1 cellular context compared by ENCODE assay signal in the genomic region with DNA sequence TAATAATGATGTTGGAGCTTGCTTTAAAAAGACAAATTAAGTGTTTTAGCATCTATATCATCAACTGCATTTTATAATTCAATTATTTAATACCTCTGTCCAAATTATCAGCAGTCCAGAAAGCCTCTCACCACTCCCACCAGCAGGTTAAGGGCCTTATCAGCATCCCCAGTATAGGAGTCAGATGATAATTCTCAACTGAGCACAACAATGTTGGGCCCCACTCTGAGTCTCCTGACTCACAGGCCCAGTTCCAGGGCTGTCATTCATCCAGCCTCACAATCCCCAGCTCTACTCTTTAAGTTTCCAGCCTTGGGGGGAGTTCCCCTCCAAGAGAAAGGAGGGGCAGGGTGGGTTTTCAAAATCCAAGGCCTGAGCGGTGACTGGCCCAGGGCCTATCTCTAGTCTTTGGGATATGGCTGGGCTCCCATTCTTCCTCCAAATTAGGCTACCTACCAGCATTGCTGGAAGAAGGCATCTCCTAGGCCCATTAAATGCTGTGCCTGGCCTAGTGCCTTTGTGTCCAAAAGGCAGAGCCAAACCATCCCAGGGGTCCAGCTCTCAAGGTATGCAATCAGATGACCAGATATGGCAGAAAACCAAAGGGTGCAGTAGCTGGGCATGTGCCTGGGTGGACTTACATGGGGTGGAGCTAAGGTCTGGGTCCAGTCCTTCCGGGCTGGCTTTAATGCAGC.
TF ChIP-seq lines count a peak whose summit lies in the region.

No MANE protein-coding gene starts in this region.

TF ChIP-seq in K562, 482 proteins besides CTCF, POLR2A, EP300 and RAD21 (continued from another document and continues in another):
- TF ChIP-seq ZNF3 (CRISPR knock-in tag; IDR thresholded peaks at IDR 0.05) (no peak), EP400 (IDR thresholded peaks at IDR 0.05) (no peak; the same call in 1 of the 2 replicates), ZNF347 (CRISPR knock-in tag; IDR thresholded peaks at IDR 0.05; ENCODE audit: low read depth) (no peak), KHSRP (IDR thresholded peaks at IDR 0.05) (no peak), PATZ1 (CRISPR knock-in tag; IDR thresholded peaks at IDR 0.05; ENCODE audit: borderline replicate concordance) (no peak), STAT5A (IDR thresholded peaks at IDR 0.05; ENCODE audit: borderline replicate concordance, low read length) (peak; percentile 74), ELF2 (CRISPR knock-in tag; IDR thresholded peaks at IDR 0.05) (no peak), CBX3 (IDR thresholded peaks at IDR 0.05; ENCODE audit: borderline replicate concordance in 1 of 2, low read length in 2 of 2) (no peak), ZNF507 (tag; conservative IDR thresholded peaks at IDR 0.05) (no peak), ZNF133 (CRISPR knock-in tag; IDR thresholded peaks at IDR 0.05) (no peak), HDAC6 (IDR thresholded peaks at IDR 0.05; ENCODE audit: low read depth, low read length) (no peak), HMG20A (CRISPR knock-in tag; conservative IDR thresholded peaks at IDR 0.05) (no peak), CEBPG (CRISPR knock-in tag; IDR thresholded peaks at IDR 0.05) (no peak), CEBPG (tag; conservative IDR thresholded peaks at IDR 0.05 in 1 of 2, IDR thresholded peaks at IDR 0.05 in 1 of 2) (no peak), ZZZ3 (IDR thresholded peaks at IDR 0.05) (no peak), PTTG1 (tag; IDR thresholded peaks at IDR 0.05; ENCODE audit: low read depth) (no peak), ARNT (IDR thresholded peaks at IDR 0.05) (0 out of 4 replicates have a peak, but pooled peaks of 1 of the 2 experiments have one; percentile 14)
- TF ChIP-seq, protein P1, sequence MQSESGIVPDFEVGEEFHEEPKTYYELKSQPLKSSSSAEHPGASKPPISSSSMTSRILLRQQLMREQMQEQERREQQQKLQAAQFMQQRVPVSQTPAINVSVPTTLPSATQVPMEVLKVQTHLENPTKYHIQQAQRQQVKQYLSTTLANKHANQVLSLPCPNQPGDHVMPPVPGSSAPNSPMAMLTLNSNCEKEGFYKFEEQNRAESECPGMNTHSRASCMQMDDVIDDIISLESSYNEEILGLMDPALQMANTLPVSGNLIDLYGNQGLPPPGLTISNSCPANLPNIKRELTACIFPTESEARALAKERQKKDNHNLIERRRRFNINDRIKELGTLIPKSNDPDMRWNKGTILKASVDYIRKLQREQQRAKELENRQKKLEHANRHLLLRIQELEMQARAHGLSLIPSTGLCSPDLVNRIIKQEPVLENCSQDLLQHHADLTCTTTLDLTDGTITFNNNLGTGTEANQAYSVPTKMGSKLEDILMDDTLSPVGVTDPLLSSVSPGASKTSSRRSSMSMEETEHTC (IDR thresholded peaks at IDR 0.05), result peak; percentile 96
- TF ChIP-seq, protein P2, sequence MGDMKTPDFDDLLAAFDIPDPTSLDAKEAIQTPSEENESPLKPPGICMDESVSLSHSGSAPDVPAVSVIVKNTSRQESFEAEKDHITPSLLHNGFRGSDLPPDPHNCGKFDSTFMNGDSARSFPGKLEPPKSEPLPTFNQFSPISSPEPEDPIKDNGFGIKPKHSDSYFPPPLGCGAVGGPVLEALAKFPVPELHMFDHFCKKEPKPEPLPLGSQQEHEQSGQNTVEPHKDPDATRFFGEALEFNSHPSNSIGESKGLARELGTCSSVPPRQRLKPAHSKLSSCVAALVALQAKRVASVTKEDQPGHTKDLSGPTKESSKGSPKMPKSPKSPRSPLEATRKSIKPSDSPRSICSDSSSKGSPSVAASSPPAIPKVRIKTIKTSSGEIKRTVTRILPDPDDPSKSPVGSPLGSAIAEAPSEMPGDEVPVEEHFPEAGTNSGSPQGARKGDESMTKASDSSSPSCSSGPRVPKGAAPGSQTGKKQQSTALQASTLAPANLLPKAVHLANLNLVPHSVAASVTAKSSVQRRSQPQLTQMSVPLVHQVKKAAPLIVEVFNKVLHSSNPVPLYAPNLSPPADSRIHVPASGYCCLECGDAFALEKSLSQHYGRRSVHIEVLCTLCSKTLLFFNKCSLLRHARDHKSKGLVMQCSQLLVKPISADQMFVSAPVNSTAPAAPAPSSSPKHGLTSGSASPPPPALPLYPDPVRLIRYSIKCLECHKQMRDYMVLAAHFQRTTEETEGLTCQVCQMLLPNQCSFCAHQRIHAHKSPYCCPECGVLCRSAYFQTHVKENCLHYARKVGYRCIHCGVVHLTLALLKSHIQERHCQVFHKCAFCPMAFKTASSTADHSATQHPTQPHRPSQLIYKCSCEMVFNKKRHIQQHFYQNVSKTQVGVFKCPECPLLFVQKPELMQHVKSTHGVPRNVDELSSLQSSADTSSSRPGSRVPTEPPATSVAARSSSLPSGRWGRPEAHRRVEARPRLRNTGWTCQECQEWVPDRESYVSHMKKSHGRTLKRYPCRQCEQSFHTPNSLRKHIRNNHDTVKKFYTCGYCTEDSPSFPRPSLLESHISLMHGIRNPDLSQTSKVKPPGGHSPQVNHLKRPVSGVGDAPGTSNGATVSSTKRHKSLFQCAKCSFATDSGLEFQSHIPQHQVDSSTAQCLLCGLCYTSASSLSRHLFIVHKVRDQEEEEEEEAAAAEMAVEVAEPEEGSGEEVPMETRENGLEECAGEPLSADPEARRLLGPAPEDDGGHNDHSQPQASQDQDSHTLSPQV (IDR thresholded peaks at IDR 0.05), result peak; percentile 88
- TF ChIP-seq, protein P3, sequence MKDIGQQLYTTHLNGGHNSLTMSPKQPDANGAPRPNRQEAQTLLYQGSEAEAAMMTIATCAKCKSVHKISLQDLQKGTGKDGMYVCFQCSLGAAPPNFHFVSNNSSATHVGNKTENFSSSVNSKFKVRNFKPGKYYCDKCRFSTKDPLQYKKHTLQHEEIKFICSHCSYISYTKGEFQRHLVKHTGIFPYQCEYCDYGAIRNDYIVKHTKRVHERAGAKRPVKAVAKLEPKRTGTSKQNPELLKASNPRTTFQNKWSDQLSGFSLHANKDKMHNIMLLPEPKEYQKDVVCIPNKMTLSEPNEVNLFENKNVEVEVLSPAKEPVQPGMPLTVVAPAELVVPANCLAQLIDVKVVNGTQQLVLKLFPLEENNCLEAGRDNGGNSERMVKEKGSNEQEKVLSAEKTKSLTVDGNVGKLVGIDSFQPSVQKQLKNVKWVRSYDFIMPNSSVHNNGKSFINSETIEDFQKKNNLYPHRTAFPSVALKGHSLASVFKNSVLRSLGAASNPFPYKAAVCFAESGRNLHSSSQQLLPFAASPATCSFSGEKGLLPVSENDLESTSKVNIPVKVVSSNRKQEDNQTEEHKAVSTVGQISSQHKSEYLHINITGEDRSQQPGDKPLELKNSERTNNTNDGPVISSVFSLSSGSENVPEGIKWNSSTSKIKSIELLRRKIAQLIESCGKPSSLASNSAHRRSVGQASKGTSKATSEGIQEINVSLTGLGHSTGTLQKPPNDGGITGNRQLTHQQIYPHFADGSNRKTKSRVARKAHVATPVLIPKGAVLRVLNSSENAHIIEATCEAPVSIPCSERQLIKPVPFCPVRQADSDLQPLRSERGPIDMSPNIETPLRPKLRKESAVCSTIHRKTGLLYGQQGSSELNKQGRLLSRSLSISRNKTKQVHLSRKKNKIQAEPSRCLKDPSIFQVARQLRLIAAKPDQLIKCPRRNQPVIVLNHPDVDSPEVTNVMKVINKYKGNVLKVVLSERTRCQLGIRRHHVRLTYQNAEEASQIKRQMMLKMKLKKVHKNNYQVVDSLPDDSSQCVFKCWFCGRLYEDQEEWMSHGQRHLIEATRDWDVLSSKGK (CRISPR knock-in tag; IDR thresholded peaks at IDR 0.05), result no peak
- TF ChIP-seq, protein P4, sequence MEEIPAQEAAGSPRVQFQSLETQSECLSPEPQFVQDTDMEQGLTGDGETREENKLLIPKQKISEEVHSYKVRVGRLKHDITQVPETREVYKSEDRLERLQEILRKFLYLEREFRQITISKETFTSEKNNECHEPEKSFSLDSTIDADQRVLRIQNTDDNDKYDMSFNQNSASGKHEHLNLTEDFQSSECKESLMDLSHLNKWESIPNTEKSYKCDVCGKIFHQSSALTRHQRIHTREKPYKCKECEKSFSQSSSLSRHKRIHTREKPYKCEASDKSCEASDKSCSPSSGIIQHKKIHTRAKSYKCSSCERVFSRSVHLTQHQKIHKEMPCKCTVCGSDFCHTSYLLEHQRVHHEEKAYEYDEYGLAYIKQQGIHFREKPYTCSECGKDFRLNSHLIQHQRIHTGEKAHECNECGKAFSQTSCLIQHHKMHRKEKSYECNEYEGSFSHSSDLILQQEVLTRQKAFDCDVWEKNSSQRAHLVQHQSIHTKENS (CRISPR knock-in tag; IDR thresholded peaks at IDR 0.05), result no peak
- TF ChIP-seq, protein P5, sequence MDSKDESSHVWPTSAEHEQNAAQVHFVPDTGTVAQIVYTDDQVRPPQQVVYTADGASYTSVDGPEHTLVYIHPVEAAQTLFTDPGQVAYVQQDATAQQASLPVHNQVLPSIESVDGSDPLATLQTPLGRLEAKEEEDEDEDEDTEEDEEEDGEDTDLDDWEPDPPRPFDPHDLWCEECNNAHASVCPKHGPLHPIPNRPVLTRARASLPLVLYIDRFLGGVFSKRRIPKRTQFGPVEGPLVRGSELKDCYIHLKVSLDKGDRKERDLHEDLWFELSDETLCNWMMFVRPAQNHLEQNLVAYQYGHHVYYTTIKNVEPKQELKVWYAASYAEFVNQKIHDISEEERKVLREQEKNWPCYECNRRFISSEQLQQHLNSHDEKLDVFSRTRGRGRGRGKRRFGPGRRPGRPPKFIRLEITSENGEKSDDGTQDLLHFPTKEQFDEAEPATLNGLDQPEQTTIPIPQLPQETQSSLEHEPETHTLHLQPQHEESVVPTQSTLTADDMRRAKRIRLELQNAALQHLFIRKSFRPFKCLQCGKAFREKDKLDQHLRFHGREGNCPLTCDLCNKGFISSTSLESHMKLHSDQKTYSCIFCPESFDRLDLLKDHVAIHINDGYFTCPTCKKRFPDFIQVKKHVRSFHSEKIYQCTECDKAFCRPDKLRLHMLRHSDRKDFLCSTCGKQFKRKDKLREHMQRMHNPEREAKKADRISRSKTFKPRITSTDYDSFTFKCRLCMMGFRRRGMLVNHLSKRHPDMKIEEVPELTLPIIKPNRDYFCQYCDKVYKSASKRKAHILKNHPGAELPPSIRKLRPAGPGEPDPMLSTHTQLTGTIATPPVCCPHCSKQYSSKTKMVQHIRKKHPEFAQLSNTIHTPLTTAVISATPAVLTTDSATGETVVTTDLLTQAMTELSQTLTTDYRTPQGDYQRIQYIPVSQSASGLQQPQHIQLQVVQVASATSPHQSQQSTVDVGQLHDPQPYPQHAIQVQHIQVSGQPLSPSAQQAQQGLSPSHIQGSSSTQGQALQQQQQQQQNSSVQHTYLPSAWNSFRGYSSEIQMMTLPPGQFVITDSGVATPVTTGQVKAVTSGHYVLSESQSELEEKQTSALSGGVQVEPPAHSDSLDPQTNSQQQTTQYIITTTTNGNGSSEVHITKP (IDR thresholded peaks at IDR 0.05; ENCODE audit: partially characterized antibody), result no peak
- TF ChIP-seq, protein P6, sequence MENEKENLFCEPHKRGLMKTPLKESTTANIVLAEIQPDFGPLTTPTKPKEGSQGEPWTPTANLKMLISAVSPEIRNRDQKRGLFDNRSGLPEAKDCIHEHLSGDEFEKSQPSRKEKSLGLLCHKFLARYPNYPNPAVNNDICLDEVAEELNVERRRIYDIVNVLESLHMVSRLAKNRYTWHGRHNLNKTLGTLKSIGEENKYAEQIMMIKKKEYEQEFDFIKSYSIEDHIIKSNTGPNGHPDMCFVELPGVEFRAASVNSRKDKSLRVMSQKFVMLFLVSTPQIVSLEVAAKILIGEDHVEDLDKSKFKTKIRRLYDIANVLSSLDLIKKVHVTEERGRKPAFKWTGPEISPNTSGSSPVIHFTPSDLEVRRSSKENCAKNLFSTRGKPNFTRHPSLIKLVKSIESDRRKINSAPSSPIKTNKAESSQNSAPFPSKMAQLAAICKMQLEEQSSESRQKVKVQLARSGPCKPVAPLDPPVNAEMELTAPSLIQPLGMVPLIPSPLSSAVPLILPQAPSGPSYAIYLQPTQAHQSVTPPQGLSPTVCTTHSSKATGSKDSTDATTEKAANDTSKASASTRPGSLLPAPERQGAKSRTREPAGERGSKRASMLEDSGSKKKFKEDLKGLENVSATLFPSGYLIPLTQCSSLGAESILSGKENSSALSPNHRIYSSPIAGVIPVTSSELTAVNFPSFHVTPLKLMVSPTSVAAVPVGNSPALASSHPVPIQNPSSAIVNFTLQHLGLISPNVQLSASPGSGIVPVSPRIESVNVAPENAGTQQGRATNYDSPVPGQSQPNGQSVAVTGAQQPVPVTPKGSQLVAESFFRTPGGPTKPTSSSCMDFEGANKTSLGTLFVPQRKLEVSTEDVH (IDR thresholded peaks at IDR 0.05; ENCODE audit: low read depth, partially characterized antibody), result no peak
